Comparison of ENCODE assay signal across 1 cellular context in the genomic region with DNA sequence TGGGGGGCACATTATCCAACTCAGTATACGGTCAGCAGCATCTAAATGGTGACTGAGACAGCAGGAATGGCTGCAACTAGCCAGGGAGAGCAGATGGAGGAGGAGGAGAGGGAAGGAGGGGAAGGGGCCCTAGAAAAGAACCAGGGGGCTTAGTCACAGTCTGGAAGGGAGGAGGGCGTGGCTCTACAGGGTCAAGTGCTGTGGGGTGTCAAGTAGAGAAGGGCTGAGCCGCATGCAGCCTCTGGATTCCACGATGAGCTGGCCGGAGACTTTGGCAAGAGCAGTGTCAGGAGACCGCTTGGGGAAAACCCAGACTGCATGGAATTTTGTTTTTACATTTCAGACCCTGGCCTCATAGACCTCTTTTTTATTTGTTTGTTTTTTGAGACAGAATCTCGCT.
TF ChIP-seq lines count a peak whose summit lies in the region.

No MANE protein-coding gene starts in this region.

TF ChIP-seq in GM23338, 12 proteins besides CTCF, POLR2A, EP300 and RAD21 (continued from another document):
- TF ChIP-seq, protein P1, sequence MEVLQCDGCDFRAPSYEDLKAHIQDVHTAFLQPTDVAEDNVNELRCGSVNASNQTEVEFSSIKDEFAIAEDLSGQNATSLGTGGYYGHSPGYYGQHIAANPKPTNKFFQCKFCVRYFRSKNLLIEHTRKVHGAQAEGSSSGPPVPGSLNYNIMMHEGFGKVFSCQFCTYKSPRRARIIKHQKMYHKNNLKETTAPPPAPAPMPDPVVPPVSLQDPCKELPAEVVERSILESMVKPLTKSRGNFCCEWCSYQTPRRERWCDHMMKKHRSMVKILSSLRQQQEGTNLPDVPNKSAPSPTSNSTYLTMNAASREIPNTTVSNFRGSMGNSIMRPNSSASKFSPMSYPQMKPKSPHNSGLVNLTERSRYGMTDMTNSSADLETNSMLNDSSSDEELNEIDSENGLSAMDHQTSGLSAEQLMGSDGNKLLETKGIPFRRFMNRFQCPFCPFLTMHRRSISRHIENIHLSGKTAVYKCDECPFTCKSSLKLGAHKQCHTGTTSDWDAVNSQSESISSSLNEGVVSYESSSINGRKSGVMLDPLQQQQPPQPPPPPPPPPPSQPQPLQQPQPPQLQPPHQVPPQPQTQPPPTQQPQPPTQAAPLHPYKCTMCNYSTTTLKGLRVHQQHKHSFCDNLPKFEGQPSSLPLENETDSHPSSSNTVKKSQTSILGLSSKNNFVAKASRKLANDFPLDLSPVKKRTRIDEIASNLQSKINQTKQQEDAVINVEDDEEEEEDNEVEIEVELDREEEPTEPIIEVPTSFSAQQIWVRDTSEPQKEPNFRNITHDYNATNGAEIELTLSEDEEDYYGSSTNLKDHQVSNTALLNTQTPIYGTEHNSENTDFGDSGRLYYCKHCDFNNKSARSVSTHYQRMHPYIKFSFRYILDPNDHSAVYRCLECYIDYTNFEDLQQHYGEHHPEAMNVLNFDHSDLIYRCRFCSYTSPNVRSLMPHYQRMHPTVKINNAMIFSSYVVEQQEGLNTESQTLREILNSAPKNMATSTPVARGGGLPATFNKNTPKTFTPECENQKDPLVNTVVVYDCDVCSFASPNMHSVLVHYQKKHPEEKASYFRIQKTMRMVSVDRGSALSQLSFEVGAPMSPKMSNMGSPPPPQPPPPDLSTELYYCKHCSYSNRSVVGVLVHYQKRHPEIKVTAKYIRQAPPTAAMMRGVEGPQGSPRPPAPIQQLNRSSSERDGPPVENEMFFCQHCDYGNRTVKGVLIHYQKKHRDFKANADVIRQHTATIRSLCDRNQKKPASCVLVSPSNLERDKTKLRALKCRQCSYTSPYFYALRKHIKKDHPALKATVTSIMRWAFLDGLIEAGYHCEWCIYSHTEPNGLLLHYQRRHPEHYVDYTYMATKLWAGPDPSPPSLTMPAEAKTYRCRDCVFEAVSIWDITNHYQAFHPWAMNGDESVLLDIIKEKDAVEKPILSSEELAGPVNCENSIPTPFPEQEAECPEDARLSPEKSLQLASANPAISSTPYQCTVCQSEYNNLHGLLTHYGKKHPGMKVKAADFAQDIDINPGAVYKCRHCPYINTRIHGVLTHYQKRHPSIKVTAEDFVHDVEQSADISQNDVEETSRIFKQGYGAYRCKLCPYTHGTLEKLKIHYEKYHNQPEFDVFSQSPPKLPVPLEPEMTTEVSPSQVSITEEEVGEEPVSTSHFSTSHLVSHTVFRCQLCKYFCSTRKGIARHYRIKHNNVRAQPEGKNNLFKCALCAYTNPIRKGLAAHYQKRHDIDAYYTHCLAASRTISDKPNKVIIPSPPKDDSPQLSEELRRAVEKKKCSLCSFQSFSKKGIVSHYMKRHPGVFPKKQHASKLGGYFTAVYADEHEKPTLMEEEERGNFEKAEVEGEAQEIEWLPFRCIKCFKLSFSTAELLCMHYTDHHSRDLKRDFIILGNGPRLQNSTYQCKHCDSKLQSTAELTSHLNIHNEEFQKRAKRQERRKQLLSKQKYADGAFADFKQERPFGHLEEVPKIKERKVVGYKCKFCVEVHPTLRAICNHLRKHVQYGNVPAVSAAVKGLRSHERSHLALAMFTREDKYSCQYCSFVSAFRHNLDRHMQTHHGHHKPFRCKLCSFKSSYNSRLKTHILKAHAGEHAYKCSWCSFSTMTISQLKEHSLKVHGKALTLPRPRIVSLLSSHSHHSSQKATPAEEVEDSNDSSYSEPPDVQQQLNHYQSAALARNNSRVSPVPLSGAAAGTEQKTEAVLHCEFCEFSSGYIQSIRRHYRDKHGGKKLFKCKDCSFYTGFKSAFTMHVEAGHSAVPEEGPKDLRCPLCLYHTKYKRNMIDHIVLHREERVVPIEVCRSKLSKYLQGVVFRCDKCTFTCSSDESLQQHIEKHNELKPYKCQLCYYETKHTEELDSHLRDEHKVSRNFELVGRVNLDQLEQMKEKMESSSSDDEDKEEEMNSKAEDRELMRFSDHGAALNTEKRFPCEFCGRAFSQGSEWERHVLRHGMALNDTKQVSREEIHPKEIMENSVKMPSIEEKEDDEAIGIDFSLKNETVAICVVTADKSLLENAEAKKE (CRISPR knock-in tag; IDR thresholded peaks at IDR 0.05): no peak
- TF ChIP-seq EZH2 (IDR thresholded peaks at IDR 0.05; ENCODE audit: low read depth, unreplicated experiment) (no peak), ZNF331 (CRISPR knock-in tag; IDR thresholded peaks at IDR 0.05; ENCODE audit: low read depth) (no peak), NANOG (IDR thresholded peaks at IDR 0.05; ENCODE audit: borderline replicate concordance) (no peak), EZH2phosphoT487 (IDR thresholded peaks at IDR 0.05; ENCODE audit: unreplicated experiment) (no peak), POLR2AphosphoS5 (IDR thresholded peaks at IDR 0.05; ENCODE audit: low read depth) (no peak), JUNB (IDR thresholded peaks at IDR 0.05; ENCODE audit: unreplicated experiment) (no peak), CREB1 (CRISPR knock-in tag; IDR thresholded peaks at IDR 0.05; ENCODE audit: low read depth) (no peak), ZNF114 (CRISPR knock-in tag; IDR thresholded peaks at IDR 0.05) (no peak)
- TF ChIP-seq, protein P2, sequence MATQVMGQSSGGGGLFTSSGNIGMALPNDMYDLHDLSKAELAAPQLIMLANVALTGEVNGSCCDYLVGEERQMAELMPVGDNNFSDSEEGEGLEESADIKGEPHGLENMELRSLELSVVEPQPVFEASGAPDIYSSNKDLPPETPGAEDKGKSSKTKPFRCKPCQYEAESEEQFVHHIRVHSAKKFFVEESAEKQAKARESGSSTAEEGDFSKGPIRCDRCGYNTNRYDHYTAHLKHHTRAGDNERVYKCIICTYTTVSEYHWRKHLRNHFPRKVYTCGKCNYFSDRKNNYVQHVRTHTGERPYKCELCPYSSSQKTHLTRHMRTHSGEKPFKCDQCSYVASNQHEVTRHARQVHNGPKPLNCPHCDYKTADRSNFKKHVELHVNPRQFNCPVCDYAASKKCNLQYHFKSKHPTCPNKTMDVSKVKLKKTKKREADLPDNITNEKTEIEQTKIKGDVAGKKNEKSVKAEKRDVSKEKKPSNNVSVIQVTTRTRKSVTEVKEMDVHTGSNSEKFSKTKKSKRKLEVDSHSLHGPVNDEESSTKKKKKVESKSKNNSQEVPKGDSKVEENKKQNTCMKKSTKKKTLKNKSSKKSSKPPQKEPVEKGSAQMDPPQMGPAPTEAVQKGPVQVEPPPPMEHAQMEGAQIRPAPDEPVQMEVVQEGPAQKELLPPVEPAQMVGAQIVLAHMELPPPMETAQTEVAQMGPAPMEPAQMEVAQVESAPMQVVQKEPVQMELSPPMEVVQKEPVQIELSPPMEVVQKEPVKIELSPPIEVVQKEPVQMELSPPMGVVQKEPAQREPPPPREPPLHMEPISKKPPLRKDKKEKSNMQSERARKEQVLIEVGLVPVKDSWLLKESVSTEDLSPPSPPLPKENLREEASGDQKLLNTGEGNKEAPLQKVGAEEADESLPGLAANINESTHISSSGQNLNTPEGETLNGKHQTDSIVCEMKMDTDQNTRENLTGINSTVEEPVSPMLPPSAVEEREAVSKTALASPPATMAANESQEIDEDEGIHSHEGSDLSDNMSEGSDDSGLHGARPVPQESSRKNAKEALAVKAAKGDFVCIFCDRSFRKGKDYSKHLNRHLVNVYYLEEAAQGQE (IDR thresholded peaks at IDR 0.05; ENCODE audit: unreplicated experiment): no peak
- TF ChIP-seq, protein P3, sequence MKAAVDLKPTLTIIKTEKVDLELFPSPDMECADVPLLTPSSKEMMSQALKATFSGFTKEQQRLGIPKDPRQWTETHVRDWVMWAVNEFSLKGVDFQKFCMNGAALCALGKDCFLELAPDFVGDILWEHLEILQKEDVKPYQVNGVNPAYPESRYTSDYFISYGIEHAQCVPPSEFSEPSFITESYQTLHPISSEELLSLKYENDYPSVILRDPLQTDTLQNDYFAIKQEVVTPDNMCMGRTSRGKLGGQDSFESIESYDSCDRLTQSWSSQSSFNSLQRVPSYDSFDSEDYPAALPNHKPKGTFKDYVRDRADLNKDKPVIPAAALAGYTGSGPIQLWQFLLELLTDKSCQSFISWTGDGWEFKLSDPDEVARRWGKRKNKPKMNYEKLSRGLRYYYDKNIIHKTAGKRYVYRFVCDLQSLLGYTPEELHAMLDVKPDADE (IDR thresholded peaks at IDR 0.05): no peak
TF ChIP-seq in GM23338: peak in this region for 0.
